ENCODE assay signal across 11 cellular contexts in genomic region chr22:40009231-40009769, GRCh38. TPM values are rescaled to one million over a fixed set of nuclear protein-coding genes. Genes with fewer than 3 reads are reported as not detected.
A peak's percentile ranks its signal among the peaks of the same experiment; 100 is the strongest.
DNase-seq lines count a peak whose midpoint lies in the region; ATAC-seq and TF ChIP-seq lines count a peak whose summit lies in the region.
"Had no signal": no experiment of that assay in that cellular context is flagged by ENCODE, and none has a peak within 500 bp of the region (broad histone marks: within the 10 kb centered on the region; RNA-seq: fewer than 3 reads in every experiment).

No MANE protein-coding gene starts in this region.

- H3K9me3 ChIP-seq in BLaER1 treated with 17β-estradiol and CSF1 and Interleukin-3, amounts not matched to agents 10 nM and 100 nM (replicated peaks in 1 of 11): no peaks in the 10 kb centered on the region
- H3K9me3 ChIP-seq: upper lobe of right lung had no signal

- H3K9ac ChIP-seq in BLaER1 treated with 17β-estradiol and CSF1 and Interleukin-3, amounts not matched to agents 10 nM and 100 nM: no peak overlapping the region

- ATAC-seq in activated CD8-positive, alpha-beta T cell treated with anti-CD3 and anti-CD28 coated beads, Interleukin-2, amount 10 ng/mL, durations not matched to agents 7 days and 5 days: peak; percentile 15
- no peak for ATAC-seq in HG03521 (IDR thresholded peaks at IDR 0.05; ENCODE audit: unreplicated experiment)
- ATAC-seq: upper lobe of right lung had no signal

- DNase-seq in Jurkat, Clone E6-1 (ENCODE audit: low read depth, low spot score): no peak
- no peak for DNase-seq in activated CD8-positive, alpha-beta T cell treated with anti-CD3 and anti-CD28 coated beads, Interleukin-2, amount 10 ng/mL, durations not matched to agents 7 days and 5 days
- DNase-seq in iPS-NIHi11 (ENCODE audit: low spot score) (peak; percentile 79), Calu3 (no peak), mesenteric fat pad (ENCODE audit: low spot score) (no peak), NAMALWA (ENCODE audit: low spot score) (no peak)
- DNase-seq: upper lobe of right lung had no signal

- no peaks in the 10 kb centered on the region for H4K20me1 ChIP-seq in BLaER1 treated with 17β-estradiol and CSF1 and Interleukin-3, amounts not matched to agents 10 nM and 100 nM

- no peaks in the 10 kb centered on the region for H3K9me3 Mint-ChIP-seq in activated CD8-positive, alpha-beta T cell treated with anti-CD3 and anti-CD28 coated beads, Interleukin-2, amount 10 ng/mL, durations not matched to agents 7 days and 5 days (ENCODE audit: insufficient read depth)
- no peaks in the 10 kb centered on the region for H3K9me3 Mint-ChIP-seq in Calu3 (ENCODE audit: low read depth, unreplicated experiment)

- peak overlapping the region; percentile 70 for H3K27ac Mint-ChIP-seq in activated CD8-positive, alpha-beta T cell treated with anti-CD3 and anti-CD28 coated beads, Interleukin-2, amount 10 ng/mL, durations not matched to agents 7 days and 5 days
- H3K27ac Mint-ChIP-seq in Calu3 (ENCODE audit: unreplicated experiment): no peak overlapping the region

- H3K27ac ChIP-seq in BLaER1 treated with 17β-estradiol and CSF1 and Interleukin-3, amounts not matched to agents 10 nM and 100 nM: peak overlapping the region in 2 of 11 experiments; percentile 63 to 64; a peak in 2 of 22 replicates
- H3K27ac ChIP-seq: upper lobe of right lung, VCaP had no signal

- H3K36me3 Mint-ChIP-seq in activated CD8-positive, alpha-beta T cell treated with anti-CD3 and anti-CD28 coated beads, Interleukin-2, amount 10 ng/mL, durations not matched to agents 7 days and 5 days (ENCODE audit: low read depth): no peaks in the 10 kb centered on the region
- no peaks in the 10 kb centered on the region for H3K36me3 Mint-ChIP-seq in Calu3 (ENCODE audit: insufficient read depth, unreplicated experiment)

- no peaks in the 10 kb centered on the region for H3K27me3 ChIP-seq in BLaER1 treated with 17β-estradiol and CSF1 and Interleukin-3, amounts not matched to agents 10 nM and 100 nM

- H3K4me3 ChIP-seq in BLaER1 treated with 17β-estradiol and CSF1 and Interleukin-3, amounts not matched to agents 10 nM and 100 nM: no peak overlapping the region
- peak overlapping the region; percentile 56 for H3K4me3 ChIP-seq in Jurkat, Clone E6-1 (ENCODE audit: low read length)
- H3K4me3 ChIP-seq: upper lobe of right lung had no signal

- POLR2A ChIA-PET in activated CD8-positive, alpha-beta T cell treated with anti-CD3 and anti-CD28 coated beads, Interleukin-2, amount 10 ng/mL, durations not matched to agents 7 days and 5 days (lab: Charles Lee): interaction anchor here (0.6 to 1.6 kb wide), 4 partner anchors 15 to 358 kb away, joined by 3 to 4 read pairs (median 3); no protein-coding TSS in a partner anchor

- TF ChIP-seq CTCF in Calu3 (IDR thresholded peaks at IDR 0.05; ENCODE audit: unreplicated experiment): no peak

- H3K36me3 ChIP-seq in BLaER1 treated with 17β-estradiol and CSF1 and Interleukin-3, amounts not matched to agents 10 nM and 100 nM: no peaks in the 10 kb centered on the region
- H3K36me3 ChIP-seq: upper lobe of right lung had no signal

- CTCF ChIA-PET in activated CD8-positive, alpha-beta T cell treated with anti-CD3 and anti-CD28 coated beads, Interleukin-2, amount 10 ng/mL, durations not matched to agents 7 days and 5 days (lab: Charles Lee): interaction anchor here (0.7 to 2.7 kb wide), 11 partner anchors 8 to 480 kb away, joined by 3 to 24 read pairs (median 3); no protein-coding TSS in a partner anchor
- CTCF ChIA-PET in Calu3 (lab: Charles Lee): no interaction called here

- peaks cover 17 to 54% (median 46%) of the 10 kb centered on the region in 10 experiments for H3K4me1 ChIP-seq in BLaER1 treated with 17β-estradiol and CSF1 and Interleukin-3, amounts not matched to agents 10 nM and 100 nM
- H3K4me1 ChIP-seq: upper lobe of right lung had no signal

- H3K27me3 Mint-ChIP-seq in activated CD8-positive, alpha-beta T cell treated with anti-CD3 and anti-CD28 coated beads, Interleukin-2, amount 10 ng/mL, durations not matched to agents 7 days and 5 days (ENCODE audit: low read depth): peaks cover 34% of the 10 kb centered on the region
- no peaks in the 10 kb centered on the region for H3K27me3 Mint-ChIP-seq in Calu3 (ENCODE audit: unreplicated experiment)

- H3K4me2 ChIP-seq in BLaER1 treated with 17β-estradiol and CSF1 and Interleukin-3, amounts not matched to agents 10 nM and 100 nM: peak overlapping the region in 8 of 11 experiments; percentile 3 to 86 (median 75); a peak in 10 of 22 replicates

- H3K4me1 Mint-ChIP-seq in activated CD8-positive, alpha-beta T cell treated with anti-CD3 and anti-CD28 coated beads, Interleukin-2, amount 10 ng/mL, durations not matched to agents 7 days and 5 days (ENCODE audit: low read depth): peaks cover 21% of the 10 kb centered on the region
- H3K4me1 Mint-ChIP-seq in Calu3 (ENCODE audit: low read depth, unreplicated experiment): peaks cover 3% of the 10 kb centered on the region

- no TSS peak for BruUV-seq in Calu3 (replicated peaks; lab: Mats Ljungman, UMichigan)

- peak overlapping the region; percentile 50 for H3K4me3 Mint-ChIP-seq in activated CD8-positive, alpha-beta T cell treated with anti-CD3 and anti-CD28 coated beads, Interleukin-2, amount 10 ng/mL, durations not matched to agents 7 days and 5 days
- H3K4me3 Mint-ChIP-seq in Calu3 (ENCODE audit: low read depth, unreplicated experiment): no peak overlapping the region

- intact Hi-C loops in Calu3 (cut with micrococcal nuclease; ENCODE audit: unreplicated experiment): no loop called here

RNA-seq across cellular contexts. Expression of gene FAM83F, which starts 14.5 kb away (rescaled TPM):
- polyA plus RNA-seq in Jurkat, Clone E6-1 (2012; ENCODE audit: insufficient read depth, insufficient read length): 5.9 TPM
- under 1 TPM; 0.03 to 0.11 TPM for total RNA-seq in activated CD8-positive, alpha-beta T cell treated with anti-CD3 and anti-CD28 coated beads, Interleukin-2, amount 10 ng/mL, durations not matched to agents 7 days and 5 days
- total RNA-seq in Calu3 (2022): 21.0 and 21.9 TPM in 2 replicates
- 0.87 TPM for total RNA-seq in mesenteric fat pad

RNA-seq across cellular contexts. Expression of gene TMA7B, which starts 49.1 kb away (rescaled TPM):
- polyA plus RNA-seq in Jurkat, Clone E6-1 (2012; ENCODE audit: insufficient read depth, insufficient read length): 0.71 TPM
- total RNA-seq in activated CD8-positive, alpha-beta T cell treated with anti-CD3 and anti-CD28 coated beads, Interleukin-2, amount 10 ng/mL, durations not matched to agents 7 days and 5 days: 1 to 10 TPM; 8.6 to 8.7 TPM
- total RNA-seq in Calu3 (2022) (not detected in 2 replicates), mesenteric fat pad (not detected)
- total RNA-seq: cardiac septum had no signal

Comparison
In these comparisons a context has a peak if more than half of its experiments do, and no peak if none do; other contexts are left out.
1. RNA of gene FAM83F, which starts 14.5 kb away (total RNA-seq): 21.0 to 21.9 TPM in Calu3; 0.87 TPM in mesenteric fat pad (single experiment) and 0.03 to 0.11 TPM in activated CD8-positive, alpha-beta T cell treated with anti-CD3 and anti-CD28 coated beads, Interleukin-2, amount 10 ng/mL, durations not matched to agents 7 days and 5 days; every median in the first group is over 10 times any median in the second.